Comparison of ENCODE assay signal across 20 cellular contexts in genomic region chr2:69065735-69066336, GRCh38.
"Had no signal": no experiment of that assay in that cellular context is flagged by ENCODE, and none has a peak within 500 bp of the region (broad histone marks: within the 10 kb centered on the region; RNA-seq: fewer than 3 reads in every experiment).

No MANE protein-coding gene starts in this region.

- H3K27ac ChIP-seq: epithelial cell of prostate, neural progenitor cell, parathyroid adenoma had no signal

- ATAC-seq: left cardiac atrium; stimulated activated effector memory CD8-positive, alpha-beta T cell treated with anti-CD3 and anti-CD28 coated beads, Interleukin-12 subunit alpha, Interleukin-12 subunit beta, amount 100 ng/mL, for 72 hours had no signal

- H3K9me3 ChIP-seq: breast epithelium, gastrocnemius medialis, thoracic aorta had no signal

- H3K36me3 ChIP-seq: breast epithelium, gastrocnemius medialis, neural progenitor cell, thoracic aorta had no signal

- H3K27me3 ChIP-seq: breast epithelium, gastrocnemius medialis, heart left ventricle, neural progenitor cell had no signal

- H3K4me1 ChIP-seq: breast epithelium, neural progenitor cell had no signal

- H3K4me3 ChIP-seq: breast epithelium, gastrocnemius medialis, heart left ventricle, neural progenitor cell, thoracic aorta had no signal

- DNase-seq: activated CD4-positive, alpha-beta T cell treated with anti-CD3 and anti-CD28 coated beads for 1 hour; activated CD4-positive, alpha-beta T cell treated with anti-CD3 and anti-CD28 coated beads, Interleukin-2, amount 50 U/mL, for 4 hours; activated naive CD4-positive, alpha-beta T cell treated with Interleukin-2 at 50 U/mL for 16 hours; activated T-cell treated with anti-CD3 and anti-CD28 coated beads for 4 hours; anterior cingulate cortex; cerebellar nuclear complex; dermis blood vessel endothelial cell; gastrocnemius medialis; heart left ventricle; left cardiac atrium; midbrain; stimulated activated CD4-positive, alpha-beta T cell treated with anti-CD3 and anti-CD28 coated beads, Interleukin-12 subunit alpha, Interleukin-12 subunit beta, amount 100 ng/mL, for 4 hours; stimulated activated CD4-positive, alpha-beta T cell treated with anti-CD3 and anti-CD28 coated beads, Interleukin-2, amount 100 ng/mL, for 24 hours; T1000 had no signal
